Comparison of ENCODE assay signal across 8 cellular contexts in genomic region chr1:245953876-245954660, GRCh38.
DNase-seq lines count a peak whose midpoint lies in the region; ATAC-seq and TF ChIP-seq lines count a peak whose summit lies in the region.

No MANE protein-coding gene starts in this region.

- no peaks in the 10 kb centered on the region for H3K27me3 ChIP-seq in Panc1 (ENCODE audit: control insufficient read depth, insufficient read depth, low read length)

- POLR2A ChIA-PET in Panc1 (lab: Charles Lee): interaction anchor here (0.7 kb wide), 1 partner anchor 86 kb away, joined by 3 read pairs; no protein-coding TSS in a partner anchor

- H3K4me1 ChIP-seq in Panc1 (ENCODE audit: control insufficient read depth, insufficient read depth, low read length): no peaks in the 10 kb centered on the region; the same call in 1 of the 2 replicates

- peaks cover 15 to 23% of the 10 kb centered on the region in 2 donors for H3K4me1 Mint-ChIP-seq in stimulated activated naive B cell treated with anti-CD40 and anti-IgM and Interleukin-4, amounts not matched to agents 10 μg/mL and 1 μg/mL and 100 μg/mL, for 72 hours

- BruUV-seq in Panc1 (replicated peaks; lab: Mats Ljungman, UMichigan): no TSS peak

- no peaks in the 10 kb centered on the region for H3K36me3 ChIP-seq in Panc1 (ENCODE audit: control insufficient read depth, insufficient read depth, low read length)

- DNase-seq in Panc1 (ENCODE audit: low read depth, low spot score): no peak
- no peak for DNase-seq in fibroblast of pulmonary artery (ENCODE audit: low read depth)
- peak; percentile 4 for DNase-seq in stimulated activated naive B cell treated with anti-CD40 and anti-IgM and Interleukin-4, amounts not matched to agents 10 μg/mL and 1 μg/mL and 100 μg/mL, for 72 hours
- DNase-seq in D341Med (ENCODE audit: low spot score): no peak
- no peak for DNase-seq in nucleus accumbens (lab: John Stamatoyannopoulos, UW)
- DNase-seq in NCI-H1417 (lab: John Stamatoyannopoulos, UW): no peak

- intact Hi-C loops in Panc1 (cut with micrococcal nuclease; ENCODE audit: unreplicated experiment): no loop called here

- H3K4me3 Mint-ChIP-seq in stimulated activated naive B cell treated with anti-CD40 and anti-IgM and Interleukin-4, amounts not matched to agents 10 μg/mL and 1 μg/mL and 100 μg/mL, for 72 hours: peak overlapping the region; percentile 60 to 67

- H3K4me3 ChIP-seq in GM08714 (ENCODE audit: low read length) (peak overlapping the region; percentile 55; the same call in 1 of the 2 replicates), Panc1 (ENCODE audit: low read depth in 2 of 2, low read length in 2 of 2) (peak overlapping the region; percentile 18 to 22), fibroblast of pulmonary artery (replicated peaks; ENCODE audit: low read depth, low read length) (peak overlapping the region; percentile 36)

- no peaks in the 10 kb centered on the region for H3K9me3 Mint-ChIP-seq in stimulated activated naive B cell treated with anti-CD40 and anti-IgM and Interleukin-4, amounts not matched to agents 10 μg/mL and 1 μg/mL and 100 μg/mL, for 72 hours

- H3K27ac ChIP-seq in Panc1 (ENCODE audit: low read length): peak overlapping the region; percentile 32; the same call in 1 of the 2 replicates

- TF ChIP-seq CTCF in Panc1 (IDR thresholded peaks at IDR 0.05): no peak
- no peak for TF ChIP-seq CTCF in fibroblast of pulmonary artery (IDR thresholded peaks at IDR 0.05; ENCODE audit: low read length, missing control alignments)

- CTCF ChIA-PET in Panc1 (lab: Charles Lee): no interaction called here

- H3K9me3 ChIP-seq in Panc1 (ENCODE audit: control insufficient read depth, insufficient read depth, low read depth, low read length): no peaks in the 10 kb centered on the region

- in situ Hi-C loops in Panc1 (cut with HindIII; ENCODE audit: low pct_unique_long_range_greater_than_20kb, low sequenced_read_pairs): no loop called here

- no peaks in the 10 kb centered on the region for H3K27me3 Mint-ChIP-seq in stimulated activated naive B cell treated with anti-CD40 and anti-IgM and Interleukin-4, amounts not matched to agents 10 μg/mL and 1 μg/mL and 100 μg/mL, for 72 hours

- peak overlapping the region; percentile 77 for H3K27ac Mint-ChIP-seq in stimulated activated naive B cell treated with anti-CD40 and anti-IgM and Interleukin-4, amounts not matched to agents 10 μg/mL and 1 μg/mL and 100 μg/mL, for 72 hours

- H3K36me3 Mint-ChIP-seq in stimulated activated naive B cell treated with anti-CD40 and anti-IgM and Interleukin-4, amounts not matched to agents 10 μg/mL and 1 μg/mL and 100 μg/mL, for 72 hours: no peaks in the 10 kb centered on the region

- ATAC-seq in GM21717 (IDR thresholded peaks at IDR 0.05; ENCODE audit: unreplicated experiment) (peak; percentile 66), Panc1 (peak; percentile 68)
- peak; percentile 46 to 68 for ATAC-seq in stimulated activated naive B cell treated with anti-CD40 and anti-IgM and Interleukin-4, amounts not matched to agents 10 μg/mL and 1 μg/mL and 100 μg/mL, for 72 hours (replicated peaks)
